7 cellular contexts compared by ENCODE assay signal in the genomic region with DNA sequence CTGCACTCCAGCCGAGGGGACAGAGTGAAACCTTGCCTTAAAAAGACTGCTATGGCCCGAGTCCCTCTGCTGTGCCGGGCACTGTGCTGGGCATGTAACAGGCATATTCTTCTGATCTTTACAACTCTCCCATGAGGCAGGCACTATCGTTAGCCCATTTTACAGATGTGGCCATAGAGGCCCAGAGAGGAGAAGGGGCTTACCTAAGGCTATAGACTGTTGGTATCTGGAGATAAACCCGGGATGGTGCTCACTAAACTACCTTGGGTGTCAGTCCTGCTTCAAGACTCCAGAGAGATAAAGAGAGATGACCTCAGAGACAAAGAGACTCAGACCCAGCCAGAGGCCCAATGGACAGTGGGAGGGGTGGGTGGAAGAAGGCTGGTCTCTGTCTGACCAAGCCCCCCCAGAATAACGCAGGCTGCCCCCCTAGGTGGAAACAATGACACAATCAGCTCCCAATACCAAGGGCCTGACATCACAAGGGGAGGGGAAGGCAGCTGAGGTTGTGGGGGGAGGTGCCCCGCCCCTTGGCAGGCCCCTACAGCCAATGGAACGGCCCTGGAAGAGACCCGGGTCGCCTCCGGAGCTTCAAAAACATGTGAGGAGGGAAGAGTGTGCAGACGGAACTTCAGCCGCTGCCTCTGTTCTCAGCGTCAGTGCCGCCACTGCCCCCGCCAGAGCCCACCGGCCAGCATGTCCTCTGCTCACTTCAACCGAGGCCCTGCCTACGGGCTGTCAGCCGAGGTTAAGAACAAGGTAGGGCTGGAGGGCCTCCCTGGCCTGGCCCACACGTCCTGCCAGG. TPM values are rescaled to one million over a fixed set of nuclear protein-coding genes. Genes with fewer than 3 reads are reported as not detected.
A peak's percentile ranks its signal among the peaks of the same experiment; 100 is the strongest.
DNase-seq lines count a peak whose midpoint lies in the region; ATAC-seq, FAIRE-seq and TF ChIP-seq lines count a peak whose summit lies in the region.

TSS of gene CNN1 (plus strand) at position 620 of the 805 bp plus-strand sequence. CDS start at position 697, 77 bp downstream.

- H3K9ac ChIP-seq in HepG2 (ENCODE audit: insufficient read depth, low read depth, low read length), result peak within 1 kb of the TSS; percentile 23; the same call in 1 of the 2 replicates

- no peak for TF ChIP-seq RAD21 in HepG2 (CRISPR knock-in tag; IDR thresholded peaks at IDR 0.05)

- CTCF ChIA-PET in HepG2 (lab: Yijun Ruan, JAX; ENCODE audit: low intra/inter-chr PET ratio, low total read pairs), result no interaction called here

- H3K4me3 ChIP-seq in dorsolateral prefrontal cortex, result peak within 1 kb of the TSS in 48 of 59 donors; percentile 15 to 61 (median 41)
- H3K4me3 ChIP-seq in HepG2 (replicated peaks in 1 of 3; ENCODE audit: insufficient read depth in 1 of 3, low read depth in 2 of 3, low read length in 3 of 3), result peak within 1 kb of the TSS in 1 of 3 experiments; percentile 50; a peak in 1 of 6 replicates
- H3K4me3 ChIP-seq in tibial artery, result peak within 1 kb of the TSS; percentile 70 to 81

- no TSS peak for BruUV-seq in HepG2 (replicated peaks; lab: Mats Ljungman, UMichigan)

- FAIRE-seq in HepG2 (lab: Jason Lieb, UNC), result no peak

- no peaks in the 10 kb centered on the region for H3K9me3 ChIP-seq in HepG2 (ENCODE audit: low read length)
- no peaks in the 10 kb centered on the region for H3K9me3 ChIP-seq in tibial artery

- H3K4me2 ChIP-seq in HepG2 (ENCODE audit: low read depth, low read length), result peak within 1 kb of the TSS; percentile 66

- POLR2A ChIA-PET in HepG2 (lab: Yijun Ruan, JAX), result interaction anchor here (0.8 to 1.0 kb wide), 2 partner anchors 9 to 21 kb away, joined by 4 read pairs; partner anchors contain the start of genes ECSIT and ELOF1

- ATAC-seq in HepG2 (peak; percentile 50), HG03280 (IDR thresholded peaks at IDR 0.05; ENCODE audit: unreplicated experiment) (no peak)
- no peak for ATAC-seq in activated T-cell treated with anti-CD3 and anti-CD28 coated beads, Interleukin-2, amount 50 U/mL, for 72 hours (replicated peaks in 1 of 2)

- H3K36me3 ChIP-seq in HepG2 (replicated peaks in 1 of 2; ENCODE audit: control insufficient read depth in 1 of 2, insufficient read depth in 2 of 2, low read length in 2 of 2), result no peaks in the 10 kb centered on the region
- peaks cover 12 to 23% (median 20%) of the 10 kb centered on the region in 3 donors for H3K36me3 ChIP-seq in tibial artery

- H3K27ac Mint-ChIP-seq in activated T-cell treated with anti-CD3 and anti-CD28 coated beads, Interleukin-2, amount 50 U/mL, for 72 hours, result no peak within 1 kb of the TSS

- DNase-seq in KBM-7 (peak; percentile 27), dorsolateral prefrontal cortex (no peak), HepG2 (ENCODE audit: low spot score) (peak; percentile 29), tibial artery (peak; percentile 85 to 96), epidermal melanocyte (ENCODE audit: insufficient read length, low spot score) (no peak)
- no peak for DNase-seq in activated T-cell treated with anti-CD3 and anti-CD28 coated beads, Interleukin-2, amount 50 U/mL, for 72 hours

- peaks cover 30% of the 10 kb centered on the region for H3K27me3 Mint-ChIP-seq in activated T-cell treated with anti-CD3 and anti-CD28 coated beads, Interleukin-2, amount 50 U/mL, for 72 hours (ENCODE audit: low read depth)

- H3K4me1 ChIP-seq in HepG2 (ENCODE audit: insufficient read depth, low read length), result peaks cover 29% of the 10 kb centered on the region
- H3K4me1 ChIP-seq in tibial artery, result peaks cover 0 to 57% (median 36%) of the 10 kb centered on the region in 4 donors

- H2AFZ ChIP-seq in HepG2 (ENCODE audit: low read length), result no peak within 1 kb of the TSS

- H4K20me1 ChIP-seq in HepG2 (ENCODE audit: insufficient read depth, low read length), result no peaks in the 10 kb centered on the region

- no peaks in the 10 kb centered on the region for H3K79me2 ChIP-seq in HepG2 (ENCODE audit: insufficient read depth, low read length)

- no peak for TF ChIP-seq POLR2A in HepG2 (IDR thresholded peaks at IDR 0.05; ENCODE audit: insufficient read depth in 1 of 2, low read depth in 2 of 2, low read length in 2 of 2)

- peaks cover 0 to 10% (median 0%) of the 10 kb centered on the region in 45 donors for H3K27me3 ChIP-seq in dorsolateral prefrontal cortex
- H3K27me3 ChIP-seq in HepG2 (ENCODE audit: control insufficient read depth in 1 of 2, insufficient read depth in 2 of 2, low read length in 2 of 2), result peaks cover 0 to 4% of the 10 kb centered on the region in 2 experiments; a peak in 1 of 5 replicates
- H3K27me3 ChIP-seq in tibial artery, result no peaks in the 10 kb centered on the region

- in situ Hi-C loops in KBM-7 (cut with MboI; ENCODE audit: low pct_unique_long_range_greater_than_20kb, low sequenced_read_pairs) (no loop called here), HepG2 (cut with HindIII; ENCODE audit: extremely low pct_ligation_motif_present, low pct_unique_long_range_greater_than_20kb) (no loop called here)

- peak within 1 kb of the TSS in 14 of 59 donors; percentile 17 to 72 (median 56) for H3K27ac ChIP-seq in dorsolateral prefrontal cortex
- H3K27ac ChIP-seq in HepG2 (ENCODE audit: extremely low read length, insufficient read depth, low read length), result no peak within 1 kb of the TSS
- H3K27ac ChIP-seq in tibial artery, result peak within 1 kb of the TSS; percentile 94 to 98

- no peaks in the 10 kb centered on the region for H3K9me3 Mint-ChIP-seq in activated T-cell treated with anti-CD3 and anti-CD28 coated beads, Interleukin-2, amount 50 U/mL, for 72 hours

- H3K4me1 Mint-ChIP-seq in activated T-cell treated with anti-CD3 and anti-CD28 coated beads, Interleukin-2, amount 50 U/mL, for 72 hours (ENCODE audit: low read depth), result peaks cover 12% of the 10 kb centered on the region

- 15% methylated on average over 11 of the region's 21 CpGs for WGBS in HepG2 (ENCODE audit: low lambda C conversion rate)

- H3K4me3 Mint-ChIP-seq in activated T-cell treated with anti-CD3 and anti-CD28 coated beads, Interleukin-2, amount 50 U/mL, for 72 hours, result no peak within 1 kb of the TSS

- H3K36me3 Mint-ChIP-seq in activated T-cell treated with anti-CD3 and anti-CD28 coated beads, Interleukin-2, amount 50 U/mL, for 72 hours (ENCODE audit: insufficient read depth in 2 of 2), result no peaks in the 10 kb centered on the region

- intact Hi-C loops in dorsolateral prefrontal cortex (cut with DNase I), result no loop called here
- intact Hi-C loops in HepG2 (cut with micrococcal nuclease; ENCODE audit: unreplicated experiment), result no loop called here
- intact Hi-C loops in tibial artery (cut with DNase I; ENCODE audit: low total_unique reads), result no loop called here

- TF ChIP-seq EP300 in HepG2 (IDR thresholded peaks at IDR 0.05; ENCODE audit: low read depth in 2 of 2, low read length in 2 of 2), result no peak
- no peak for TF ChIP-seq EP300 in HepG2 (CRISPR knock-in tag; IDR thresholded peaks at IDR 0.05; ENCODE audit: borderline replicate concordance)

- TF ChIP-seq CTCF in dorsolateral prefrontal cortex (IDR thresholded peaks at IDR 0.05 in 54 of 56, conservative IDR thresholded peaks at IDR 0.05 in 2 of 56; ENCODE audit: low read depth in 1 of 56, partially characterized antibody in 56 of 56), result no peak
- 0 out of 2 replicates have a peak, but pooled peaks have one; percentile 2 for TF ChIP-seq CTCF in HepG2 (CRISPR knock-in tag; IDR thresholded peaks at IDR 0.05)
- no peak for TF ChIP-seq CTCF in tibial artery (IDR thresholded peaks at IDR 0.05)

TF ChIP-seq in HepG2, 621 proteins besides CTCF, POLR2A, EP300 and RAD21 (continues in another document):
- TF ChIP-seq ZMYM3 (CRISPR knock-in tag; IDR thresholded peaks at IDR 0.05) (peak; percentile 84), CBX2 (IDR thresholded peaks at IDR 0.05; ENCODE audit: low read depth, low read length) (no peak), CBX2 (CRISPR knock-in tag; IDR thresholded peaks at IDR 0.05; ENCODE audit: low read depth) (no peak)

RNA-seq across cellular contexts. Expression of gene CNN1, which starts in this region (rescaled TPM):
- total RNA-seq in dorsolateral prefrontal cortex (10 to 100 TPM in 31 of 120 experiments, 1 to 10 TPM in 89; 1.4 to 77.3 (median 6.5) TPM), HepG2 (2016; rRNA removed; fragmentation: Illumina TruSeq; extraction: Trizol) (0.55 and 1.1 TPM in 2 replicates)
- 1.2 and 1.6 TPM in 2 replicates for total RNA-seq in HepG2 (2016; cell fraction: cytosol; rRNA removed; fragmentation: Illumina TruSeq; extraction: Trizol; ENCODE audit: low read depth)
- total RNA-seq in HepG2 (2016; cell fraction: insoluble cytoplasmic fraction; rRNA removed; fragmentation: Illumina TruSeq; extraction: Trizol), result 0.58 and 0.74 TPM in 2 replicates
- 0.99 and 1.0 TPM in 2 replicates for total RNA-seq in HepG2 (2016; cell fraction: membrane; rRNA removed; fragmentation: Illumina TruSeq; extraction: Trizol)
- total RNA-seq in HepG2 (2016; cell fraction: nucleus; rRNA removed; fragmentation: Illumina TruSeq; extraction: Trizol), result 0.43 TPM in 1 of 2 replicates, not detected in the other
- 0.39 and 0.70 TPM in 2 replicates for polyA plus RNA-seq in HepG2 (2011; rRNA removed)
- polyA plus RNA-seq in HepG2 (2011; cell fraction: cytosol; rRNA removed), result 0.28 and 0.50 TPM in 2 replicates
- 0.33 and 0.40 TPM in 2 replicates for polyA plus RNA-seq in HepG2 (2011; cell fraction: nucleus; rRNA removed)
- polyA plus RNA-seq in HepG2 (2012), result 0.40 and 0.45 TPM in 2 replicates
- 1.5 TPM in 2 replicates for polyA plus RNA-seq in HepG2 (2016; cell fraction: cytosol; fragmentation: Illumina TruSeq; extraction: Trizol; ENCODE audit: low read depth)
- 1.2 TPM in 2 replicates for polyA plus RNA-seq in HepG2 (2016; cell fraction: insoluble cytoplasmic fraction; fragmentation: Illumina TruSeq; extraction: Trizol; ENCODE audit: low read depth)
- 1.2 and 1.4 TPM in 2 replicates for polyA plus RNA-seq in HepG2 (2016; cell fraction: membrane; fragmentation: Illumina TruSeq; extraction: Trizol; ENCODE audit: low read depth)
- polyA plus RNA-seq in HepG2 (2016; cell fraction: nucleus; fragmentation: Illumina TruSeq; extraction: Trizol; ENCODE audit: insufficient read depth, low read depth), result 0.37 and 0.87 TPM in 2 replicates
- 1.6 TPM in 1 of 2 replicates, not detected in the other for polyA minus RNA-seq in HepG2 (2011; rRNA and poly(A)+ RNA removed; ENCODE audit: low replicate concordance)
- not detected in 2 replicates for polyA minus RNA-seq in HepG2 (2011; cell fraction: cytosol; rRNA and poly(A)+ RNA removed)
- not detected in 2 replicates for polyA minus RNA-seq in HepG2 (2011; cell fraction: nucleus; rRNA and poly(A)+ RNA removed)
- not detected for total RNA-seq in activated T-cell treated with anti-CD3 and anti-CD28 coated beads, Interleukin-2, amount 50 U/mL, for 72 hours

Comparison
In these comparisons a context has a peak if more than half of its experiments do, and no peak if none do; other contexts are left out.
1. DNase-seq: peak in KBM-7 (single experiment), HepG2 (single experiment) and tibial artery (2 of 2); none in dorsolateral prefrontal cortex (0 of 10), epidermal melanocyte (single experiment) and activated T-cell treated with anti-CD3 and anti-CD28 coated beads, Interleukin-2, amount 50 U/mL, for 72 hours (0 of 2).